Comparison of ENCODE assay signal across 1 cellular context in the genomic region with DNA sequence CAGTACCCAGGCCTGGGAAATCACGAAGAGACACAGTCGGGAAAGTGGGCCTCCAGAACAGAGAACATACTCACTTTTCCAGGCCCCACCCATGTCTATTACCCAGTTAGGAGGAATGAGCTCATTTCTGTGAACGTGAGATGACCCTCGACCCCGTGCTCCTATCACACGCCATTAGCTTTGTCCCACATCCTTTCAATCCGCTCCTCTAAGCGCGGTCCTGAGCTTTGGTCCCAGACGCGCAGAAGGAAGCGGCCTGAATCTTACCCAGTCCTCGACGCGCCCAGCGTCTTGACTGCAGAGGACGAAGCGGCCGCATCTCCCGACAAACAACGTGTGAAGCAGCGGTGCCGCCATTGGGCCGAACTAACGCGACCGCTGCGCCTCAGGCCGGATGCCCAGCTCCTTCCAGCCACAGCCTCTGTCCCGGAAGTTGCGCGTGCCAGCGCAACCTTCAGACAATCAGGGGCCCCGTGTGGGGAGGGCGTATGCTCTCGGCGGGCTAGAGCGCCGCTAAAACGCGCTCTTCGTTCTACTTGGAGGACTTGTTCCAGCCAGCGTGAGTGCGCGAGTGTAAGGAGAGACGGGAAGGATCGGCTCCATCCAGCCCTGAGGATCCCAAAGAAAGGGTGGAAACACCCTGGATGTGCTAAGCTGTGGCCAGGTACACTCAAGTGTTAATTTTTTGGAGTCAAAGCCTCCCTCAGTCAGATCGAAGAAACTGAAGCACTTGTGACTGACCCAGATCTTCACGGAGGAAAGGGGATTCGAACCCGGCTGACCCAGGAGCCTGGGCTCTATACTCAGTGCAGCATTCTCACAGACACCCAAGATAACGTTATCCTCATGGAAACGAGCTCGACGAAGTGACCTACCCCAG.
TF ChIP-seq lines count a peak whose summit lies in the region.

No MANE protein-coding gene starts in this region.

TF ChIP-seq in IMR-90, 13 proteins besides CTCF, POLR2A, EP300 and RAD21:
- TF ChIP-seq BHLHE40 (IDR thresholded peaks at IDR 0.05; ENCODE audit: low read depth, low read length), result 0 out of 2 replicates have a peak, but pooled peaks have one; percentile 26
